ENCODE assay signal across 17 cellular contexts in genomic region chr10:62689712-62690111, GRCh38.
DNase-seq lines count a peak whose midpoint lies in the region; ATAC-seq, FAIRE-seq and TF ChIP-seq lines count a peak whose summit lies in the region.
"Had no signal": no experiment of that assay in that cellular context is flagged by ENCODE, and none has a peak within 500 bp of the region (broad histone marks: within the 10 kb centered on the region; RNA-seq: fewer than 3 reads in every experiment).

No MANE protein-coding gene starts in this region.

- peak overlapping the region; percentile 44 for H3K27ac Mint-ChIP-seq in activated T-cell treated with anti-CD3 and anti-CD28 coated beads, Interleukin-2, amount 50 U/mL, for 72 hours
- H3K27ac Mint-ChIP-seq in stimulated activated effector memory CD8-positive, alpha-beta T cell treated with anti-CD3 and anti-CD28 coated beads, Interleukin-12 subunit alpha, Interleukin-12 subunit beta, amount 100 ng/mL, for 72 hours, result peak overlapping the region; percentile 84

- peaks cover 30% of the 10 kb centered on the region for H3K4me1 ChIP-seq in GM12878 (ENCODE audit: control insufficient read depth, insufficient read depth, low read length)

- H4K20me1 ChIP-seq in GM12878 (ENCODE audit: control insufficient read depth, insufficient read depth), result no peaks in the 10 kb centered on the region

- no peaks in the 10 kb centered on the region for H3K79me2 ChIP-seq in GM12878 (ENCODE audit: control insufficient read depth, insufficient read depth, low read length)

- H3K36me3 Mint-ChIP-seq in activated T-cell treated with anti-CD3 and anti-CD28 coated beads, Interleukin-2, amount 50 U/mL, for 72 hours (ENCODE audit: insufficient read depth in 2 of 2), result peaks cover 9 to 25% of the 10 kb centered on the region in 2 donors
- no peaks in the 10 kb centered on the region for H3K36me3 Mint-ChIP-seq in stimulated activated effector memory CD8-positive, alpha-beta T cell treated with anti-CD3 and anti-CD28 coated beads, Interleukin-12 subunit alpha, Interleukin-12 subunit beta, amount 100 ng/mL, for 72 hours

- no peak for FAIRE-seq in GM12878 (lab: Jason Lieb, UNC)

- in situ Hi-C loops in GM12878 (cut with MboI), result no loop called here

- no peak for TF ChIP-seq POLR2A in GM12878 (IDR thresholded peaks at IDR 0.05; ENCODE audit: low read depth, low read length)

- no peak for TF ChIP-seq CTCF in GM12878 (IDR thresholded peaks at IDR 0.05 in 2 of 3, conservative IDR thresholded peaks at IDR 0.05 in 1 of 3; ENCODE audit: control insufficient read depth in 2 of 3, extremely low read depth in 1 of 3, insufficient read depth in 1 of 3, low read depth in 3 of 3, low read length in 3 of 3)

- H3K9me3 ChIP-seq in GM12878 (replicated peaks; ENCODE audit: control insufficient read depth, insufficient read depth, low read length), result peaks cover 6% of the 10 kb centered on the region
- H3K9me3 ChIP-seq: tibial artery had no signal

- intact Hi-C loops in GM12878 (cut with micrococcal nuclease; ENCODE audit: unreplicated experiment), result loop anchor here (10.0 kb wide), 3 partner anchors 255 to 445 kb away; partner anchors contain the start of gene NRBF2

- DNase-seq in activated T-cell treated with anti-CD3 and anti-CD28 coated beads, Interleukin-2, amount 50 U/mL, for 72 hours, result no peak
- no peak for DNase-seq in activated T-cell treated with anti-CD3 and anti-CD28 coated beads for 4 hours
- no peak for DNase-seq in GM12878 (ENCODE audit: low read depth, low spot score)
- DNase-seq in stimulated activated effector memory CD8-positive, alpha-beta T cell treated with anti-CD3 and anti-CD28 coated beads, Interleukin-12 subunit alpha, Interleukin-12 subunit beta, amount 100 ng/mL, for 72 hours (ENCODE audit: low spot score in 2 of 2), result no peak
- DNase-seq in NCI-H446 treated with DMSO at 0.1 percent for 48 hours (lab: John Stamatoyannopoulos, UW), result no peak
- no peak for DNase-seq in HUDEP-2 (lab: John Stamatoyannopoulos, UW; ENCODE audit: unreplicated experiment in 76 of 76)
- DNase-seq: ACHN; activated CD8-positive, alpha-beta memory T cell treated with anti-CD3 and anti-CD28 coated beads, Interleukin-2, amount 50 U/mL, for 48 hours; DND-41; IMR-90; NCI-H2029 treated with DMSO at 0.1 percent for 48 hours; retina; T-helper 9 cell; tibial artery had no signal

- no peaks in the 10 kb centered on the region for H3K36me3 ChIP-seq in GM12878 (ENCODE audit: control insufficient read depth in 2 of 2, insufficient read depth in 2 of 2, low read length in 1 of 2)
- H3K36me3 ChIP-seq: tibial artery had no signal

- POLR2A ChIA-PET in GM12878 (lab: Charles Lee), result interaction anchor here (0.6 to 1.8 kb wide), 4 partner anchors 43 to 1064 kb away, joined by 3 to 6 read pairs (median 4); no protein-coding TSS in a partner anchor

- BruUV-seq in GM12878 (replicated peaks; lab: Mats Ljungman, UMichigan), result no TSS peak

- H3K9me3 Mint-ChIP-seq in activated T-cell treated with anti-CD3 and anti-CD28 coated beads, Interleukin-2, amount 50 U/mL, for 72 hours, result peaks cover 11 to 17% of the 10 kb centered on the region in 2 donors
- H3K9me3 Mint-ChIP-seq in stimulated activated effector memory CD8-positive, alpha-beta T cell treated with anti-CD3 and anti-CD28 coated beads, Interleukin-12 subunit alpha, Interleukin-12 subunit beta, amount 100 ng/mL, for 72 hours, result peaks cover 15% of the 10 kb centered on the region

- SMC1A ChIA-PET in GM12878 (lab: Charles Lee; ENCODE audit: uncharacterized antibody, unreplicated experiment), result interaction anchor here (0.7 to 7.6 kb wide), 11 partner anchors 8 to 90 kb away, joined by 3 to 38 read pairs (median 3); no protein-coding TSS in a partner anchor

- no peak overlapping the region for H2AFZ ChIP-seq in GM12878 (ENCODE audit: control insufficient read depth, low read depth, low read length)

- H3K27me3 ChIP-seq in GM12878 (replicated peaks in 1 of 2; ENCODE audit: control insufficient read depth in 2 of 2, insufficient read depth in 2 of 2, low read length in 1 of 2), result no peaks in the 10 kb centered on the region
- H3K27me3 ChIP-seq: tibial artery had no signal

- no peak overlapping the region for H3K4me3 ChIP-seq in GM12878
- H3K4me3 ChIP-seq: tibial artery had no signal

- no peak overlapping the region for H3K4me2 ChIP-seq in GM12878 (ENCODE audit: control insufficient read depth, insufficient read depth)

- CTCF ChIA-PET in GM12878 (lab: Yijun Ruan, JAX), result interaction anchor here (0.9 to 1.5 kb wide), 2 partner anchors 12 to 71 kb away, joined by 3 to 4 read pairs; no protein-coding TSS in a partner anchor

- H3K4me3 Mint-ChIP-seq in activated T-cell treated with anti-CD3 and anti-CD28 coated beads, Interleukin-2, amount 50 U/mL, for 72 hours, result peak overlapping the region; percentile 40 to 44
- H3K4me3 Mint-ChIP-seq in stimulated activated effector memory CD8-positive, alpha-beta T cell treated with anti-CD3 and anti-CD28 coated beads, Interleukin-12 subunit alpha, Interleukin-12 subunit beta, amount 100 ng/mL, for 72 hours, result peak overlapping the region; percentile 36

- H3K4me1 Mint-ChIP-seq in activated T-cell treated with anti-CD3 and anti-CD28 coated beads, Interleukin-2, amount 50 U/mL, for 72 hours (ENCODE audit: low read depth), result peaks cover 46% of the 10 kb centered on the region
- H3K4me1 Mint-ChIP-seq in stimulated activated effector memory CD8-positive, alpha-beta T cell treated with anti-CD3 and anti-CD28 coated beads, Interleukin-12 subunit alpha, Interleukin-12 subunit beta, amount 100 ng/mL, for 72 hours, result peaks cover 66% of the 10 kb centered on the region

- TF ChIP-seq RAD21 in GM12878 (IDR thresholded peaks at IDR 0.05; ENCODE audit: insufficient read depth, low read depth, low read length), result no peak

- RAD21 ChIA-PET in GM12878 (lab: Charles Lee; ENCODE audit: unreplicated experiment), result interaction anchor here (0.9 to 2.1 kb wide), 5 partner anchors 8 to 125 kb away, joined by 3 to 13 read pairs (median 4); no protein-coding TSS in a partner anchor

- no peak overlapping the region for H3K9ac ChIP-seq in GM12878 (ENCODE audit: control insufficient read depth, insufficient read depth, low read length)

- peaks cover 7% of the 10 kb centered on the region for H3K27me3 Mint-ChIP-seq in activated T-cell treated with anti-CD3 and anti-CD28 coated beads, Interleukin-2, amount 50 U/mL, for 72 hours (ENCODE audit: low read depth)

- 46% methylated on average over 5 of the region's 5 CpGs for WGBS in GM12878 (ENCODE audit: insufficient coverage, insufficient replicate concordance, low lambda C conversion rate, missing lambda C conversion rate)

- no peak overlapping the region; the same call in 1 of the 2 replicates for H3K27ac ChIP-seq in GM12878 (ENCODE audit: control insufficient read depth, insufficient read depth)
- H3K27ac ChIP-seq: tibial artery had no signal

- ATAC-seq in activated T-cell treated with anti-CD3 and anti-CD28 coated beads, Interleukin-2, amount 50 U/mL, for 72 hours (replicated peaks in 1 of 2), result no peak
- ATAC-seq in HG03378 (IDR thresholded peaks at IDR 0.05; ENCODE audit: unreplicated experiment) (peak; percentile 57), GM12878 (peak; percentile 50), HG03457 (IDR thresholded peaks at IDR 0.05; ENCODE audit: unreplicated experiment) (no peak)
- no peak for ATAC-seq in stimulated activated effector memory CD8-positive, alpha-beta T cell treated with anti-CD3 and anti-CD28 coated beads, Interleukin-12 subunit alpha, Interleukin-12 subunit beta, amount 100 ng/mL, for 72 hours
- ATAC-seq: Panc1 had no signal

- TF ChIP-seq EP300 in GM12878 (IDR thresholded peaks at IDR 0.05; ENCODE audit: borderline replicate concordance in 1 of 2, control insufficient read depth in 1 of 2, low read depth in 2 of 2, low read length in 2 of 2), result no peak

TF ChIP-seq in GM12878, 131 proteins besides CTCF, POLR2A, EP300 and RAD21 (continues in another document):
- TF ChIP-seq GATAD2B (conservative IDR thresholded peaks at IDR 0.05; ENCODE audit: low read depth) (no peak), SMAD1 (IDR thresholded peaks at IDR 0.05; ENCODE audit: low read depth, partially characterized antibody) (no peak), MEF2B (IDR thresholded peaks at IDR 0.05; ENCODE audit: partially characterized antibody, poor library complexity, severe bottlenecking) (no peak), ESRRA (IDR thresholded peaks at IDR 0.05; ENCODE audit: low read length) (no peak), RUNX3 (IDR thresholded peaks at IDR 0.05; ENCODE audit: low read length) (no peak), CEBPZ (IDR thresholded peaks at IDR 0.05; ENCODE audit: low read depth, low read length) (no peak)

Comparison
In these comparisons a context has a peak if more than half of its experiments do, and no peak if none do; other contexts are left out.
1. ATAC-seq: peak in HG03378 (single experiment) and GM12878 (single experiment); none in activated T-cell treated with anti-CD3 and anti-CD28 coated beads, Interleukin-2, amount 50 U/mL, for 72 hours (0 of 2), stimulated activated effector memory CD8-positive, alpha-beta T cell treated with anti-CD3 and anti-CD28 coated beads, Interleukin-12 subunit alpha, Interleukin-12 subunit beta, amount 100 ng/mL, for 72 hours (single experiment) and HG03457 (single experiment).